8 cellular contexts compared by ENCODE assay signal in the genomic region with DNA sequence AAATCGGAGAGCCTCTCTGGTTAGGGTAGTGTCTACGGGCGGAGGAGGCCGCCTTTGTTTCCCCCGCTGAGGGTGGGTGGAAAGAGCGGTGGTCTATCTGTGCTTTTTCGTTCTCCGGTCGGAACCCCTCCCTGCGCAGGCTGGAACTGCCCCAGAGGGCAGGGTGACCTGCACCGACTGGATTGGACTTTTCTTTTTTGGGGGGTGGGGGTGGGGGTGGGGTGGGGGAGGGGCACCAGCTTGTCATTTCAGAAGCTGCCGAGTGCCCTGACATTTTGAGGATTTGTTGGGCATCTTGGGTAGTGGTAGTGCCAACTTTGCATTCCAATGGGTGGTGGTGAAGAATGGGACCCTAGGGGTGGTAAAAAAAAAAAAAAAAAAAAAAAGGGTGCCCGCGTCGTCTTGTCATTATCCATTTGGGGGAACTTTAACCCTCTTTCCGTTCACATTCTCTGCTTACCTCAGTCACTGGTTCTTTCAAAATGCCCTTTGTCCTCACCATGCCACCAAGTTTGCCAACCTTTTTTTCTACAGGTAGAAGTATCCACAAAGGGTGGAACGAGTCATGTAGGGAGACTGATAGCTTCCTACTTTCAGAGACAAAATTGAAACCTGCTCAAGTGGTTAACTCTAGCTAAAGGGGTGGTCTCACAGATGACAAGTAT. TPM values are rescaled to one million over a fixed set of nuclear protein-coding genes. Genes with fewer than 3 reads are reported as not detected.
DNase-seq lines count a peak whose midpoint lies in the region; ATAC-seq and TF ChIP-seq lines count a peak whose summit lies in the region.

No MANE protein-coding gene starts in this region.

- intact Hi-C loops in left lung (cut with DNase I): no loop called here

- H3K36me3 ChIP-seq in brain microvascular endothelial cell (replicated peaks): no peaks in the 10 kb centered on the region
- no peaks in the 10 kb centered on the region for H3K36me3 ChIP-seq in left lung
- no peaks in the 10 kb centered on the region for H3K36me3 ChIP-seq in subcutaneous abdominal adipose tissue (ENCODE audit: control insufficient read depth in 5 of 5, insufficient read depth in 5 of 5, low read length in 5 of 5)

- peaks cover 3 to 75% of the 10 kb centered on the region in 2 donors for H3K4me1 ChIP-seq in left lung
- peaks cover 4 to 52% (median 46%) of the 10 kb centered on the region in 5 donors for H3K4me1 ChIP-seq in subcutaneous abdominal adipose tissue (ENCODE audit: control insufficient read depth in 5 of 5, insufficient read depth in 5 of 5, low read length in 5 of 5)

- ATAC-seq in left lung: no peak

- H3K27me3 ChIP-seq in brain microvascular endothelial cell (replicated peaks) (no peaks in the 10 kb centered on the region), left lung (no peaks in the 10 kb centered on the region), subcutaneous abdominal adipose tissue (ENCODE audit: control insufficient read depth in 5 of 5, insufficient read depth in 4 of 5, low read length in 5 of 5) (no peaks in the 10 kb centered on the region)

- no peak for DNase-seq in LNCaP clone FGC (ENCODE audit: low read depth)
- DNase-seq in brain microvascular endothelial cell: no peak
- no peak for DNase-seq in left lung
- no peak for DNase-seq in NCI-H2029 (lab: John Stamatoyannopoulos, UW)
- no peak for DNase-seq in UCSD-AML1 (lab: John Stamatoyannopoulos, UW; ENCODE audit: unreplicated experiment)
- no peak for DNase-seq in HPDE6-E6E7 (ENCODE audit: extremely low spot score)

- H3K27ac ChIP-seq in brain microvascular endothelial cell (peak overlapping the region; percentile 85), left lung (peak overlapping the region; percentile 99 to 100), subcutaneous abdominal adipose tissue (ENCODE audit: low read depth, low read length) (peak overlapping the region; percentile 99)

- H3K9me3 ChIP-seq in left lung (no peaks in the 10 kb centered on the region), subcutaneous abdominal adipose tissue (ENCODE audit: control insufficient read depth in 5 of 5, low read length in 5 of 5) (no peaks in the 10 kb centered on the region)

- no peak for TF ChIP-seq CTCF in GM12875 (IDR thresholded peaks at IDR 0.05; ENCODE audit: borderline replicate concordance, insufficient read depth, low read depth, low read length)
- no peak for TF ChIP-seq CTCF in LNCaP clone FGC (IDR thresholded peaks at IDR 0.05; ENCODE audit: control insufficient read depth, extremely low read depth, insufficient read depth)
- TF ChIP-seq CTCF in brain microvascular endothelial cell (IDR thresholded peaks at IDR 0.05; ENCODE audit: low read depth, low read length, missing control alignments): no peak
- no peak for TF ChIP-seq CTCF in left lung (IDR thresholded peaks at IDR 0.05)

- in situ Hi-C loops in brain microvascular endothelial cell (cut with HindIII; ENCODE audit: low pct_ligation_motif_present, low sequenced_read_pairs): no loop called here

- H3K4me3 ChIP-seq in GM12875 (ENCODE audit: low read depth, low read length) (peak overlapping the region; percentile 91), LNCaP clone FGC (ENCODE audit: low read depth, low read length) (peak overlapping the region; percentile 84), brain microvascular endothelial cell (ENCODE audit: low read depth, low read length) (peak overlapping the region; percentile 89), left lung (peak overlapping the region; percentile 81 to 88), subcutaneous abdominal adipose tissue (ENCODE audit: low read depth in 1 of 5, low read length in 5 of 5) (peak overlapping the region; percentile 81 to 93 (median 87))

- H3K9ac ChIP-seq in subcutaneous abdominal adipose tissue (ENCODE audit: low read length in 5 of 5): peak overlapping the region; percentile 6 to 97 (median 92)

RNA-seq across cellular contexts. Expression of gene UBE2R2, which starts 1.3 kb away (rescaled TPM):
- total RNA-seq in left lung: 10 to 100 TPM; 34.0 to 37.5 TPM

RNA-seq across cellular contexts. Expression of gene PRSS3, which starts 22.9 kb away (rescaled TPM):
- total RNA-seq in left lung: under 1 TPM in 1 of 2 donors, not detected in 1; 0.34 TPM
